ENCODE assay signal across 18 cellular contexts in the genomic region with DNA sequence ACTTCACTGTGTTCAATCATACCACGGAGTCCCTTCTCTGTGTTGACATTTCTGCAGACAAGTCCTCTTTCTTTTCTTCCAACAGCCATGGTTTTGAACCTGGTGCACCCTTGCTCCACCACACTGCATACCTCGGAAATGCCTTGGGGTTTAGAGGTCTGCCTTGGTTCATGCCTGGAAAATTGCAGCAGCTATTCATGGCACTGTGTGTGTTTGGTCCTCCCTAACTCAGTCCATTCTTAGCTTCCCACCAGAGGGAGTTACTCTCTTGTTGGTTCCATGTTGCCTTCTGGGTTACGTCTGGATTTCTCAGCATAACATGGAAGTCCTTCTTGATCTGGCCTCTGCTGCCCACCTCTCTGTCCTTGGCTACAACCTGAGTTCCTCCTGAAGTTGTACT.
"Had no signal": no experiment of that assay in that cellular context is flagged by ENCODE, and none has a peak within 500 bp of the region (broad histone marks: within the 10 kb centered on the region; RNA-seq: fewer than 3 reads in every experiment).

No MANE protein-coding gene starts in this region.

- H3K27me3 ChIP-seq: heart right ventricle, testis, tibial nerve had no signal

- H3K9me3 ChIP-seq: heart right ventricle, testis, tibial nerve had no signal

- H3K27ac ChIP-seq: coronary artery, heart right ventricle, testis, tibial nerve had no signal

- FAIRE-seq: frontal cortex had no signal

- DNase-seq: caudate nucleus; effector CD4-positive, alpha-beta T cell; heart right ventricle; hypothalamus; islet precursor cell; naive B cell; posterior cingulate gyrus; stimulated activated CD4-positive, alpha-beta T cell treated with anti-CD3 and anti-CD28 coated beads, Interleukin-4, amount 100 ng/mL, for 4 hours; stimulated activated naive B cell treated with anti-CD40 and anti-IgM and Interleukin-4, amounts not matched to agents 10 μg/mL and 1 μg/mL and 100 μg/mL, for 72 hours; stimulated activated naive CD8-positive, alpha-beta T cell treated with anti-CD3 and anti-CD28 coated beads, Interleukin-15, amount 100 ng/mL, for 72 hours; testis had no signal

- H3K4me3 Mint-ChIP-seq: mesothelial cell of epicardium; naive B cell; nephron; stimulated activated naive B cell treated with anti-CD40 and anti-IgM and Interleukin-4, amounts not matched to agents 10 μg/mL and 1 μg/mL and 100 μg/mL, for 72 hours; stimulated activated naive CD8-positive, alpha-beta T cell treated with anti-CD3 and anti-CD28 coated beads, Interleukin-15, amount 100 ng/mL, for 72 hours had no signal

- H3K36me3 Mint-ChIP-seq: naive B cell; stimulated activated naive B cell treated with anti-CD40 and anti-IgM and Interleukin-4, amounts not matched to agents 10 μg/mL and 1 μg/mL and 100 μg/mL, for 72 hours had no signal

- H3K9me3 Mint-ChIP-seq: nephron; stimulated activated naive CD8-positive, alpha-beta T cell treated with anti-CD3 and anti-CD28 coated beads, Interleukin-15, amount 100 ng/mL, for 72 hours had no signal

- ATAC-seq: heart right ventricle; left lobe of liver; stimulated activated naive B cell treated with anti-CD40 and anti-IgM and Interleukin-4, amounts not matched to agents 10 μg/mL and 1 μg/mL and 100 μg/mL, for 72 hours; stimulated activated naive CD8-positive, alpha-beta T cell treated with anti-CD3 and anti-CD28 coated beads, Interleukin-15, amount 100 ng/mL, for 72 hours had no signal

- H3K36me3 ChIP-seq: tibial nerve had no signal

- H3K4me3 ChIP-seq: coronary artery, heart right ventricle, smooth muscle cell, testis, tibial nerve had no signal

- H3K4me2 ChIP-seq: smooth muscle cell had no signal

- H3K4me1 ChIP-seq: testis, tibial nerve had no signal

- H3K27me3 Mint-ChIP-seq: stimulated activated naive CD8-positive, alpha-beta T cell treated with anti-CD3 and anti-CD28 coated beads, Interleukin-15, amount 100 ng/mL, for 72 hours had no signal

- H3K27ac Mint-ChIP-seq: mesothelial cell of epicardium; nephron; stimulated activated naive B cell treated with anti-CD40 and anti-IgM and Interleukin-4, amounts not matched to agents 10 μg/mL and 1 μg/mL and 100 μg/mL, for 72 hours; stimulated activated naive CD8-positive, alpha-beta T cell treated with anti-CD3 and anti-CD28 coated beads, Interleukin-15, amount 100 ng/mL, for 72 hours had no signal

- H3K4me1 Mint-ChIP-seq: mesothelial cell of epicardium; nephron; stimulated activated naive CD8-positive, alpha-beta T cell treated with anti-CD3 and anti-CD28 coated beads, Interleukin-15, amount 100 ng/mL, for 72 hours had no signal
